Comparison of ENCODE assay signal across 19 cellular contexts in the genomic region with DNA sequence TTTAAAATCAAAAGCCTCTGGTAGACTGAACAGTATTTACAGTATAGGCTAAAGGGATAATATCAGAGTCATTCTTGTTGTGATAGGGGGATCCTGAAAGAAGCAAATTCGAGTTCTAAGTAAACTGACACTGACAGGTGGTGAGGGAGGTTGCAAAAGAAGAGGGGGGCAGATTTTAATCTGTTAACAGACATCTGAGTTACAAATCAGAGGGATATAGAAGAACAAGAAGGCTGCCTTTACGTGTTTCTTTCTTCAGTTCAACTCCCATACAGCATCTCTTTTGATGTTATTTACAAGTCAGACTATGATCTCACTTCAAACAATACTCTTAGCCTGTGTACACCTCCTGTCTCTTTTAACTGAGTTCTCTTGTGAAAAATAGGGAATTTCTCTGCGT.
"Had no signal": no experiment of that assay in that cellular context is flagged by ENCODE, and none has a peak within 500 bp of the region (broad histone marks: within the 10 kb centered on the region; RNA-seq: fewer than 3 reads in every experiment).

No MANE protein-coding gene starts in this region.

- H3K36me3 Mint-ChIP-seq: natural killer cell; stimulated activated memory B cell treated with anti-CD40 and anti-IgM and Interleukin-4, amounts not matched to agents 10 μg/mL and 1 μg/mL and 100 μg/mL, for 72 hours had no signal

- H3K27ac Mint-ChIP-seq: activated naive CD4-positive, alpha-beta T cell treated with anti-CD3 and anti-CD28 coated beads for 36 hours; endodermal cell; natural killer cell; stimulated activated memory B cell treated with anti-CD40 and anti-IgM and Interleukin-4, amounts not matched to agents 10 μg/mL and 1 μg/mL and 100 μg/mL, for 72 hours had no signal

- H3K27me3 Mint-ChIP-seq: central memory CD8-positive, alpha-beta T cell; stimulated activated memory B cell treated with anti-CD40 and anti-IgM and Interleukin-4, amounts not matched to agents 10 μg/mL and 1 μg/mL and 100 μg/mL, for 72 hours had no signal

- H3K9me3 Mint-ChIP-seq: activated naive CD4-positive, alpha-beta T cell treated with anti-CD3 and anti-CD28 coated beads for 36 hours; activated T-cell treated with anti-CD3 and anti-CD28 coated beads, Interleukin-2, amount 50 U/mL, for 4 hours; central memory CD8-positive, alpha-beta T cell; endodermal cell; natural killer cell; stimulated activated memory B cell treated with anti-CD40 and anti-IgM and Interleukin-4, amounts not matched to agents 10 μg/mL and 1 μg/mL and 100 μg/mL, for 72 hours had no signal

- H3K4me3 ChIP-seq: colonic mucosa, testis, upper lobe of right lung had no signal

- H3K27me3 ChIP-seq: colonic mucosa, testis, upper lobe of right lung had no signal

- H3K4me3 Mint-ChIP-seq: activated naive CD4-positive, alpha-beta T cell treated with anti-CD3 and anti-CD28 coated beads for 36 hours; activated T-cell treated with anti-CD3 and anti-CD28 coated beads, Interleukin-2, amount 50 U/mL, for 4 hours; central memory CD8-positive, alpha-beta T cell; endodermal cell; natural killer cell; stimulated activated memory B cell treated with anti-CD40 and anti-IgM and Interleukin-4, amounts not matched to agents 10 μg/mL and 1 μg/mL and 100 μg/mL, for 72 hours had no signal

- H3K36me3 ChIP-seq: colonic mucosa, upper lobe of right lung had no signal

- H3K9me3 ChIP-seq: colonic mucosa, testis, upper lobe of right lung had no signal

- H3K27ac ChIP-seq: colonic mucosa, epithelial cell of prostate, testis, upper lobe of right lung had no signal

- DNase-seq: activated CD4-positive, alpha-beta T cell treated with anti-CD3 and anti-CD28 coated beads, Interleukin-2, amount 50 U/mL, for 1 hour; activated CD4-positive, CD25-positive, alpha-beta regulatory T cell treated with anti-CD3 and anti-CD28 coated beads, Interleukin-2, amount 50 U/mL, for 72 hours; activated CD8-positive, alpha-beta memory T cell treated with anti-CD3 and anti-CD28 coated beads, Interleukin-2, amount 50 U/mL, for 4 hours; activated naive CD4-positive, alpha-beta T cell treated with anti-CD3 and anti-CD28 coated beads for 36 hours; activated T-cell treated with anti-CD3 and anti-CD28 coated beads, Interleukin-2, amount 50 U/mL, for 4 hours; aorta; colonic mucosa; endodermal cell; foreskin fibroblast; mesenchymal stem cell; natural killer cell; nucleus accumbens; stimulated activated CD4-positive, alpha-beta T cell treated with anti-CD3 and anti-CD28 coated beads, Interleukin-4, amount 100 ng/mL, for 24 hours; testis; upper lobe of right lung had no signal

- ATAC-seq: activated T-cell treated with anti-CD3 and anti-CD28 coated beads, Interleukin-2, amount 50 U/mL, for 4 hours; natural killer cell; sciatic nerve; stimulated activated memory B cell treated with anti-CD40 and anti-IgM and Interleukin-4, amounts not matched to agents 10 μg/mL and 1 μg/mL and 100 μg/mL, for 72 hours; upper lobe of right lung had no signal
